In the genomic region with DNA sequence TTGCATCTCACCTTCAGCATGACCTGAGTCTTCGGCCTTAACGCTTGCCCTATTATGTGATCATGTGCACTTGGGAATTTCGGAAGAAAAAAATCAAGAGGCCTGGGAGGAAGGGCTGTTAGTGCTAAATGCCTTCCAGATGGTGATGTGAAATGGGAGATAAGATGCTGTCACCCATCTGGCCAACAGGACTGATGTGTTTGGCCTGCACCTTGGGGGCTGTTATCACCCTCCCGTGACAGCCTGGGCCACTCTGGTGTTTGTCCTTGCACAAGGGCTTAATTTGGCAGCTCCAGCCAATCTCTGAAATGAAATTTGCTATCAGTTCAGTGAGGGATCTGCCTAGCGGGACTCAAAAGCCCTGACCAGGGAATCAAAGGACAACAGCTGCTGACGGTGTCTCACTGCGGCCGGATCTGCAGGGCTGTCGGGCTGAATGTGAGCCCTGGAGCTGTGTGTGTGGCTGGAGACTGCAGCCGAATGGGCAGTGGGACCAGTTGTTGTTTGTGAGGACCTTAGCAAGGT, we compare ENCODE assay signal across 14 cellular contexts.
A peak's percentile ranks its signal among the peaks of the same experiment; 100 is the strongest.
DNase-seq lines count a peak whose midpoint lies in the region; ATAC-seq and TF ChIP-seq lines count a peak whose summit lies in the region.
"Had no signal": no experiment of that assay in that cellular context is flagged by ENCODE, and none has a peak within 500 bp of the region (broad histone marks: within the 10 kb centered on the region; RNA-seq: fewer than 3 reads in every experiment).

No MANE protein-coding gene starts in this region.

- peak overlapping the region; percentile 30 for H3K27ac Mint-ChIP-seq in endodermal cell
- H3K27ac Mint-ChIP-seq: activated naive CD8-positive, alpha-beta T cell treated with anti-CD3 and anti-CD28 coated beads, Interleukin-2, amount 50 U/mL, for 24 hours; stimulated activated naive CD8-positive, alpha-beta T cell treated with anti-CD3 and anti-CD28 coated beads, Interleukin-15, Interleukin-2, amounts not matched to agents 100 ng/mL and 50 ng/mL, for 24 hours had no signal

- no peak for TF ChIP-seq CTCF in endodermal cell (conservative IDR thresholded peaks at IDR 0.05)
- no peak for TF ChIP-seq CTCF in lung (IDR thresholded peaks at IDR 0.05; ENCODE audit: control extremely low read depth, extremely low read depth)
- no peak for TF ChIP-seq CTCF in suprapubic skin (IDR thresholded peaks at IDR 0.05)

- 81 to 87% methylated on average over 6 to 10 of the region's 10 CpGs for WGBS in endodermal cell (ENCODE audit: insufficient coverage in 1 of 2, insufficient read length in 1 of 2), 2 experiments
- WGBS in lung, 2 donors: 74 to 79% methylated on average over 10 of the region's 10 CpGs
- WGBS in suprapubic skin: 73% methylated on average over 5 of the region's 10 CpGs

- TF ChIP-seq EP300 in suprapubic skin (IDR thresholded peaks at IDR 0.05): no peak

- H3K27me3 ChIP-seq in endodermal cell (ENCODE audit: control insufficient read depth, insufficient read depth, low read length, poor library complexity, severe bottlenecking): no peaks in the 10 kb centered on the region
- H3K27me3 ChIP-seq in lung (ENCODE audit: control insufficient read depth, insufficient read depth): no peaks in the 10 kb centered on the region
- no peaks in the 10 kb centered on the region for H3K27me3 ChIP-seq in suprapubic skin

- H3K4me1 ChIP-seq in endodermal cell (ENCODE audit: control insufficient read depth, insufficient read depth, low read length) (peaks cover 7% of the 10 kb centered on the region), lung (ENCODE audit: control insufficient read depth in 2 of 2, insufficient read depth in 2 of 2, low read length in 2 of 2) (peaks cover 24 to 36% of the 10 kb centered on the region in 2 donors), suprapubic skin (peaks cover 61% of the 10 kb centered on the region)

- no peak for TF ChIP-seq POLR2A in suprapubic skin (IDR thresholded peaks at IDR 0.05)

- ATAC-seq in lung (ENCODE audit: insufficient read depth, low FRiP score): no peak
- no peak for ATAC-seq in GM18502 (IDR thresholded peaks at IDR 0.05; ENCODE audit: poor library complexity, unreplicated experiment)
- ATAC-seq in HG02884 (IDR thresholded peaks at IDR 0.05; ENCODE audit: unreplicated experiment): no peak
- ATAC-seq in HG03135 (IDR thresholded peaks at IDR 0.05; ENCODE audit: unreplicated experiment): no peak
- ATAC-seq: activated naive CD8-positive, alpha-beta T cell treated with anti-CD3 and anti-CD28 coated beads, Interleukin-2, amount 50 U/mL, for 24 hours; left colon had no signal

- no peak overlapping the region for H3K4me3 Mint-ChIP-seq in endodermal cell
- H3K4me3 Mint-ChIP-seq: activated naive CD8-positive, alpha-beta T cell treated with anti-CD3 and anti-CD28 coated beads, Interleukin-2, amount 50 U/mL, for 24 hours; stimulated activated naive CD8-positive, alpha-beta T cell treated with anti-CD3 and anti-CD28 coated beads, Interleukin-15, Interleukin-2, amounts not matched to agents 100 ng/mL and 50 ng/mL, for 24 hours had no signal

- no peak overlapping the region for H3K9ac ChIP-seq in endodermal cell (ENCODE audit: extremely low read depth, low read length, poor library complexity, severe bottlenecking)

- H3K36me3 ChIP-seq in endodermal cell (ENCODE audit: control insufficient read depth, insufficient read depth, low read length): peaks cover 16% of the 10 kb centered on the region
- peaks cover 0 to 14% of the 10 kb centered on the region in 2 donors for H3K36me3 ChIP-seq in lung (ENCODE audit: control insufficient read depth in 2 of 2, insufficient read depth in 2 of 2, low read length in 2 of 2)
- peaks cover 28% of the 10 kb centered on the region for H3K36me3 ChIP-seq in suprapubic skin

- H3K27ac ChIP-seq in endodermal cell (ENCODE audit: low read depth, low read length) (peak overlapping the region; percentile 67), lung (ENCODE audit: low read depth in 1 of 2, low read length in 1 of 2) (peak overlapping the region; percentile 74 to 78), suprapubic skin (peak overlapping the region; percentile 40)

- no peaks in the 10 kb centered on the region for H3K27me3 Mint-ChIP-seq in endodermal cell (ENCODE audit: insufficient read depth)
- H3K27me3 Mint-ChIP-seq: stimulated activated naive CD8-positive, alpha-beta T cell treated with anti-CD3 and anti-CD28 coated beads, Interleukin-15, Interleukin-2, amounts not matched to agents 100 ng/mL and 50 ng/mL, for 24 hours had no signal

- H3K9me3 ChIP-seq in endodermal cell (ENCODE audit: control insufficient read depth, low read length): peaks cover 4% of the 10 kb centered on the region
- H3K9me3 ChIP-seq in lung (ENCODE audit: control insufficient read depth in 2 of 2, insufficient read depth in 1 of 2, low read length in 1 of 2): no peaks in the 10 kb centered on the region
- H3K9me3 ChIP-seq in suprapubic skin: no peaks in the 10 kb centered on the region

- DNase-seq in NCI-H69 (lab: John Stamatoyannopoulos, UW): peak; percentile 60
- DNase-seq in endodermal cell: no peak
- no peak for DNase-seq in lung (ENCODE audit: low spot score)
- DNase-seq in suprapubic skin (ENCODE audit: low spot score in 2 of 2): no peak
- DNase-seq in AG08395 (ENCODE audit: low spot score): no peak
- DNase-seq: activated CD8-positive, alpha-beta memory T cell treated with anti-CD3 and anti-CD28 coated beads, Interleukin-2, amount 50 U/mL, for 4 hours; activated naive CD8-positive, alpha-beta T cell treated with anti-CD3 and anti-CD28 coated beads, Interleukin-2, amount 50 U/mL, for 24 hours; left colon; NCI-H1417 treated with DMSO at 0.1 percent for 48 hours; stimulated activated CD4-positive, alpha-beta T cell treated with anti-CD3 and anti-CD28 coated beads, Interleukin-4, amount 100 ng/mL, for 1 hour had no signal

- H3K9me3 Mint-ChIP-seq in endodermal cell: peaks cover 4% of the 10 kb centered on the region
- H3K9me3 Mint-ChIP-seq: activated naive CD8-positive, alpha-beta T cell treated with anti-CD3 and anti-CD28 coated beads, Interleukin-2, amount 50 U/mL, for 24 hours; stimulated activated naive CD8-positive, alpha-beta T cell treated with anti-CD3 and anti-CD28 coated beads, Interleukin-15, Interleukin-2, amounts not matched to agents 100 ng/mL and 50 ng/mL, for 24 hours had no signal

- H3K36me3 Mint-ChIP-seq in endodermal cell (ENCODE audit: low read depth): peaks cover 21% of the 10 kb centered on the region

- no peak overlapping the region for H3K4me3 ChIP-seq in endodermal cell (ENCODE audit: low read length)
- no peak overlapping the region for H3K4me3 ChIP-seq in lung
- H3K4me3 ChIP-seq in suprapubic skin: no peak overlapping the region

- H3K4me1 Mint-ChIP-seq in endodermal cell: peaks cover 23% of the 10 kb centered on the region
- H3K4me1 Mint-ChIP-seq: activated naive CD8-positive, alpha-beta T cell treated with anti-CD3 and anti-CD28 coated beads, Interleukin-2, amount 50 U/mL, for 24 hours had no signal
